22 cellular contexts compared by ENCODE assay signal in the genomic region with DNA sequence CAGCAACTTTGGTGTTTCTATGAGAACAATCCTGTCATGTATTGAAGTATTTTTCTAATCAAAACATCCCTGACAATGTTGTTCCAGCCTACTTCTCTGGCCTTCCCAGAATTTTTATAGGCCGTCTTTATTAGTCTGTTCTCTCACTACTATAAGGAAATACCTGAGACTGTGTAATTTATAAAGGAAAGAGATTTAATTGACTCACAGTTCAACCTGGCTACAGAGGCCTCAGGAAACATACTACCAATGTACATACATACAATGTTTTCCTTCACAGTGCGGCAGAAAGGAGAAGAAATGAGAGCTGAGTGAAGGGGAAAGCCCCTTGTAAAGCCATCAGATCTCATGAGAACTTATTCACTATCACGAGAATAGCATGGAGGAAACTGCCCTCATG.
DNase-seq lines count a peak whose midpoint lies in the region; ATAC-seq and TF ChIP-seq lines count a peak whose summit lies in the region.
"Had no signal": no experiment of that assay in that cellular context is flagged by ENCODE, and none has a peak within 500 bp of the region (broad histone marks: within the 10 kb centered on the region; RNA-seq: fewer than 3 reads in every experiment).

No MANE protein-coding gene starts in this region.

- peak; percentile 64 for ATAC-seq in left colon
- no peak for ATAC-seq in GM21360 (IDR thresholded peaks at IDR 0.05; ENCODE audit: unreplicated experiment)
- no peak for ATAC-seq in HG03565 (IDR thresholded peaks at IDR 0.05; ENCODE audit: unreplicated experiment)
- ATAC-seq: GM12878 had no signal

- H3K4me1 ChIP-seq in ascending aorta = no peaks in the 10 kb centered on the region
- H3K4me1 ChIP-seq: BLaER1 had no signal

- intact Hi-C loops in left colon (cut with DNase I, micrococcal nuclease) (no loop called here), ascending aorta (cut with DNase I) (no loop called here)

- DNase-seq in ecto neural progenitor cell (ENCODE audit: low spot score) = peak; percentile 2
- DNase-seq in left colon = no peak
- no peak for DNase-seq in ascending aorta (ENCODE audit: low spot score in 2 of 2)
- DNase-seq: 8988T; ACHN; BE2C; C1 segment of cervical spinal cord; CD4-positive, alpha-beta memory T cell; CD4-positive, CD25-positive, alpha-beta regulatory T cell; CD8-positive, alpha-beta memory T cell; COR-L47; DMS 273 treated with DMSO at 0.1 percent for 48 hours; DMS153; DMS53; DMS79; DND-41; EL; GDM1 had no signal

- no peaks in the 10 kb centered on the region for H3K36me3 ChIP-seq in ascending aorta
- H3K36me3 ChIP-seq: BE2C, BLaER1 had no signal

- no peaks in the 10 kb centered on the region for H3K9me3 ChIP-seq in ascending aorta
- H3K9me3 ChIP-seq: BE2C, BLaER1 had no signal

- H3K27ac ChIP-seq in ascending aorta = no peak overlapping the region
- H3K27ac ChIP-seq: BLaER1 had no signal

- no peak for TF ChIP-seq CTCF in ascending aorta (IDR thresholded peaks at IDR 0.05)

- H3K4me3 ChIP-seq in ascending aorta = no peak overlapping the region
- H3K4me3 ChIP-seq: BLaER1, GM12878 had no signal

- no peaks in the 10 kb centered on the region for H3K27me3 ChIP-seq in ascending aorta
- H3K27me3 ChIP-seq: BE2C, BLaER1 had no signal
